In genomic region chr9:61672107-61672541, GRCh38 we compare ENCODE assay signal across 7 cellular contexts.
DNase-seq lines count a peak whose midpoint lies in the region; ATAC-seq and TF ChIP-seq lines count a peak whose summit lies in the region.
"Not testable (repeated sequence)": the region's sequence is repeated elsewhere in the genome, so short reads cannot be mapped to it uniquely, and the experiment has no call there.

No MANE protein-coding gene starts in this region.

- H3K27ac ChIP-seq in H9 (ENCODE audit: insufficient read length, low read depth, low read length); spleen; upper lobe of right lung: not testable (repeated sequence)

- H4K5ac ChIP-seq in H9 (ENCODE audit: insufficient read length, low read depth, low read length), result not testable (repeated sequence)

- not testable (repeated sequence) for H3K23ac ChIP-seq in H9 (ENCODE audit: insufficient read length, low read depth, low read length)

- H3K18ac ChIP-seq in H9 (ENCODE audit: insufficient read length, low read depth, low read length), result not testable (repeated sequence)

- not testable (repeated sequence) for H3K4me1 ChIP-seq in H9 (ENCODE audit: insufficient read depth, low read length); spleen; upper lobe of right lung

- H2BK5ac ChIP-seq in H9 (ENCODE audit: insufficient read length, low read length), result not testable (repeated sequence)

- not testable (repeated sequence) for H4K8ac ChIP-seq in H9 (replicated peaks; ENCODE audit: insufficient read length, low read depth, low read length)

- H3K4me1 Mint-ChIP-seq in H9; chondrocyte (ENCODE audit: low read depth); osteocyte (ENCODE audit: unreplicated experiment): not testable (repeated sequence)

- H4K20me1 ChIP-seq in H9 (ENCODE audit: control insufficient read depth, insufficient read depth, insufficient read length), result not testable (repeated sequence)

- WGBS in H9 (ENCODE audit: extremely low coverage, insufficient read length, low lambda C conversion rate), result no CpG with 5 or more reads among the region's 22 CpGs
- WGBS in spleen, 5 donors, result 76 to 87% (median 82%) methylated on average over 22 of the region's 22 CpGs

- H2BK120ac ChIP-seq in H9 (ENCODE audit: low read depth, low read length, poor library complexity, severe bottlenecking), result not testable (repeated sequence)

- H3K9ac ChIP-seq in H9 (ENCODE audit: extremely low read depth, insufficient read length, low read length), result not testable (repeated sequence)

- DNase-seq in H9 (peak; percentile 7), chondrocyte (ENCODE audit: low spot score) (peak; percentile 84), Right ventricle myocardium inferior (ENCODE audit: missing footprints) (peak; percentile 44), left lobe of liver (ENCODE audit: low spot score) (peak; percentile 38), osteocyte (ENCODE audit: extremely low spot score, unreplicated experiment) (peak; percentile 86), spleen (peak; percentile 70), upper lobe of right lung (peak; percentile 40)

- H3K36me3 ChIP-seq in spleen, upper lobe of right lung: not testable (repeated sequence)

- not testable (repeated sequence) for H3K23me2 ChIP-seq in H9 (ENCODE audit: insufficient read length, low read depth, low read length, poor library complexity, severe bottlenecking)

- not testable (repeated sequence) for H3K27ac Mint-ChIP-seq in H9; chondrocyte (ENCODE audit: unreplicated experiment); osteocyte (ENCODE audit: unreplicated experiment)

- H3K14ac ChIP-seq in H9 (ENCODE audit: insufficient read depth, low read length), result not testable (repeated sequence)

- H2AK5ac ChIP-seq in H9 (ENCODE audit: insufficient read length, low read length), result not testable (repeated sequence)

- H3K79me2 ChIP-seq in H9 (ENCODE audit: insufficient read depth, low read length), result not testable (repeated sequence)

- intact Hi-C loops in Right ventricle myocardium inferior (cut with DNase I); spleen (cut with DNase I; ENCODE audit: low total_unique reads); upper lobe of right lung (cut with DNase I): not testable (repeated sequence)

- H3K4me3 Mint-ChIP-seq in H9; chondrocyte (ENCODE audit: unreplicated experiment); osteocyte (ENCODE audit: unreplicated experiment): not testable (repeated sequence)

- TF ChIP-seq CTCF in H9 (conservative IDR thresholded peaks at IDR 0.05); chondrocyte (IDR thresholded peaks at IDR 0.05); osteocyte (IDR thresholded peaks at IDR 0.05); spleen (IDR thresholded peaks at IDR 0.05 in 8 of 11, conservative IDR thresholded peaks at IDR 0.05 in 3 of 11); upper lobe of right lung (IDR thresholded peaks at IDR 0.05): not testable (repeated sequence)

- not testable (repeated sequence) for H3K79me1 ChIP-seq in H9 (ENCODE audit: insufficient read depth, low read depth, low read length, poor library complexity, severe bottlenecking)

- H3K4ac ChIP-seq in H9 (ENCODE audit: low read depth, low read length), result not testable (repeated sequence)

- not testable (repeated sequence) for H2BK20ac ChIP-seq in H9 (ENCODE audit: low read depth, low read length, poor library complexity, severe bottlenecking)

- H3K4me2 ChIP-seq in H9 (ENCODE audit: insufficient read depth, insufficient read length, low read length), result not testable (repeated sequence)

- H4K91ac ChIP-seq in H9 (ENCODE audit: insufficient read length, low read depth, low read length), result not testable (repeated sequence)

- H2BK15ac ChIP-seq in H9 (ENCODE audit: low read depth, low read length), result not testable (repeated sequence)

- peaks cover 77% of the 10 kb centered on the region for H3K9me3 ChIP-seq in H9 (ENCODE audit: control insufficient read depth, low read depth, low read length)
- peaks cover 0 to 71% (median 54%) of the 10 kb centered on the region in 8 donors for H3K9me3 ChIP-seq in spleen
- not testable (repeated sequence) for H3K9me3 ChIP-seq in upper lobe of right lung

- H3K4me3 ChIP-seq in spleen, upper lobe of right lung: not testable (repeated sequence)

- not testable (repeated sequence) for H3T11ph ChIP-seq in H9 (ENCODE audit: low read length)

- not testable (repeated sequence) for TF ChIP-seq POLR2A in spleen (IDR thresholded peaks at IDR 0.05)

- H3K27me3 ChIP-seq in H9 (ENCODE audit: insufficient read depth, low read length); spleen (replicated peaks in 1 of 7); upper lobe of right lung: not testable (repeated sequence)

- not testable (repeated sequence) for H2BK12ac ChIP-seq in H9 (ENCODE audit: insufficient read length, low read depth, low read length)

- peaks cover 23 to 34% (median 26%) of the 10 kb centered on the region in 3 experiments for H3K36me3 Mint-ChIP-seq in H9 (ENCODE audit: insufficient read depth in 1 of 3, low read depth in 3 of 3)
- H3K36me3 Mint-ChIP-seq in chondrocyte (ENCODE audit: low read depth); osteocyte (ENCODE audit: unreplicated experiment): not testable (repeated sequence)

- not testable (repeated sequence) for H2AFZ ChIP-seq in H9 (ENCODE audit: low read length)

- not testable (repeated sequence) for H3K56ac ChIP-seq in H9 (ENCODE audit: insufficient read length, low read depth, low read length)

- H3K27me3 Mint-ChIP-seq in H9 (ENCODE audit: low read depth); chondrocyte (ENCODE audit: low read depth); osteocyte (ENCODE audit: unreplicated experiment): not testable (repeated sequence)

- not testable (repeated sequence) for ATAC-seq in Right ventricle myocardium inferior, left lobe of liver, upper lobe of right lung

- H3K9me3 Mint-ChIP-seq in H9 (peaks cover 92% of the 10 kb centered on the region in 2 experiments), chondrocyte (ENCODE audit: low read depth) (peaks cover 53% of the 10 kb centered on the region), osteocyte (ENCODE audit: unreplicated experiment) (peaks cover 28% of the 10 kb centered on the region)

Comparison
In these comparisons a context has a peak if more than half of its experiments do, and no peak if none do; other contexts are left out.
1. DNase-seq: peak in every context shown above with its lines; median percentile 86 in osteocyte; 84 in chondrocyte; 70 in spleen; 44 in Right ventricle myocardium inferior; 40 in upper lobe of right lung; 38 in left lobe of liver; 7 in H9.